ENCODE assay signal across 17 cellular contexts in the genomic region with DNA sequence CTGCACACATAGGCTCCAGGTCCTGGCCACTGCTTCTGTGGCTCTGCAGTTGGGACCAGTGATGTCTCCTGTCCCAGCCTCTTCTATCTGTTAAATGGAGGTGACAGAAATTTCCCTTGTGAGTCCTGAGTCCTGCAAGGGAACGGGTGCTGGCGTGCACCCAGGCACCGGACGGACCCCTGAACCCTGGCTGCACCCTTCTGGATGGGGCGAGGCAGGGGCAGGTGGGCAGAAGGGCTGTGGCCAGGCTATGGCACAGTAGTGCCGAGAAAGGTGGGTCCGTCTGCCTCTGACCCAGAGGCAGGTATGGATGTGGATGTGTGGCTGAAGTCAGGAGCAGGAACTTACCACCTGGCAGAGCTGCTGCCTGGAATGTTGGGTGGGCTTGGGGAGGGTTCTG.
DNase-seq lines count a peak whose midpoint lies in the region; ATAC-seq and TF ChIP-seq lines count a peak whose summit lies in the region.
"Had no signal": no experiment of that assay in that cellular context is flagged by ENCODE, and none has a peak within 500 bp of the region (broad histone marks: within the 10 kb centered on the region; RNA-seq: fewer than 3 reads in every experiment).

No MANE protein-coding gene starts in this region.

- H2AFZ ChIP-seq in neuronal stem cell (ENCODE audit: low read length), result no peak overlapping the region

- no peak for ATAC-seq in Right ventricle myocardium superior (ENCODE audit: poor library complexity)

- no peak overlapping the region for H4K8ac ChIP-seq in neuronal stem cell (ENCODE audit: low read depth, low read length)

- H3K4me1 ChIP-seq in right atrium auricular region, result no peaks in the 10 kb centered on the region
- peaks cover 0 to 3% of the 10 kb centered on the region in 2 donors for H3K4me1 ChIP-seq in neuronal stem cell (ENCODE audit: control insufficient read depth in 2 of 2, insufficient read depth in 1 of 2, low read depth in 1 of 2, low read length in 2 of 2)

- H3K4me2 ChIP-seq in neuronal stem cell (ENCODE audit: insufficient read depth, low read length, poor library complexity, severe bottlenecking), result no peak overlapping the region
- H3K4me2 ChIP-seq: SK-N-SH had no signal

- H3K9ac ChIP-seq in neuronal stem cell (ENCODE audit: low read depth, low read length, poor library complexity), result peak overlapping the region; percentile 34
- H3K9ac ChIP-seq: SK-N-SH had no signal

- POLR2A ChIA-PET in RWPE1 (lab: Yijun Ruan, JAX; ENCODE audit: low non-redundant PET), result no interaction called here

- peak overlapping the region; percentile 1 for H3K18ac ChIP-seq in neuronal stem cell (ENCODE audit: low read length)

- H3K23ac ChIP-seq in neuronal stem cell (ENCODE audit: low read depth, low read length, poor library complexity), result no peak overlapping the region

- H3K79me1 ChIP-seq in neuronal stem cell (ENCODE audit: low read depth, low read length), result peaks cover 7% of the 10 kb centered on the region

- no peak overlapping the region for H2BK5ac ChIP-seq in neuronal stem cell (ENCODE audit: low read length)

- H3K4ac ChIP-seq in neuronal stem cell (ENCODE audit: low read length), result peak overlapping the region; percentile 87

- H3K4me3 ChIP-seq in right atrium auricular region, result no peak overlapping the region
- H3K4me3 ChIP-seq in neuronal stem cell (ENCODE audit: low read length in 2 of 2), result peak overlapping the region in 1 of 2 donors; percentile 39

- H3K27ac ChIP-seq in right atrium auricular region, result peak overlapping the region in 1 of 2 donors; percentile 13
- peak overlapping the region; percentile 1; the same call in 1 of the 2 replicates for H3K27ac ChIP-seq in RWPE1
- H3K27ac ChIP-seq in neuronal stem cell (replicated peaks; ENCODE audit: low read length), result no peak overlapping the region

- H3K36me3 ChIP-seq in right atrium auricular region (no peaks in the 10 kb centered on the region), neuronal stem cell (replicated peaks in 1 of 2; ENCODE audit: control insufficient read depth in 2 of 2, insufficient read depth in 2 of 2, low read length in 2 of 2) (no peaks in the 10 kb centered on the region)

- intact Hi-C loops in Right ventricle myocardium superior (cut with DNase I), result no loop called here

- H3K9me3 ChIP-seq in right atrium auricular region, result no peaks in the 10 kb centered on the region
- H3K9me3 ChIP-seq in neuronal stem cell (replicated peaks in 1 of 2; ENCODE audit: control insufficient read depth in 2 of 2, insufficient read depth in 1 of 2, low read depth in 1 of 2, low read length in 2 of 2), result no peaks in the 10 kb centered on the region
- H3K9me3 ChIP-seq: SK-N-SH had no signal

- no CpG with 5 or more reads among the region's 7 CpGs for WGBS in neuronal stem cell (ENCODE audit: extremely low coverage in 2 of 2, insufficient read length in 2 of 2, insufficient replicate concordance in 1 of 2), 2 donors

- peak; percentile 27 for DNase-seq in Right ventricle myocardium superior
- DNase-seq in right atrium auricular region (ENCODE audit: low spot score), result no peak
- DNase-seq in RWPE1 (ENCODE audit: low spot score), result no peak
- no peak for DNase-seq in neuronal stem cell (ENCODE audit: low spot score)
- no peak for DNase-seq in effector CD8-positive, alpha-beta T cell (lab: John Stamatoyannopoulos, UW)
- no peak for DNase-seq in activated CD4-positive, alpha-beta T cell treated with anti-CD3 and anti-CD28 coated beads, Interleukin-2, amount 50 U/mL, for 48 hours
- DNase-seq in NCI-H345 treated with DMSO at 0.1 percent for 48 hours (lab: John Stamatoyannopoulos, UW; ENCODE audit: unreplicated experiment), result no peak
- DNase-seq: 8988T, EL, GF-D8, NCI-H1694, NCI-H2081, NCI-H2171, NCI-H345, NCI-H524 treated with DMSO at 0.1 percent for 48 hours, SIG-M5, SK-N-SH had no signal

- TF ChIP-seq CTCF in right atrium auricular region (IDR thresholded peaks at IDR 0.05) (no peak), RWPE1 (conservative IDR thresholded peaks at IDR 0.05; ENCODE audit: low read depth) (no peak)

- peak overlapping the region; percentile 88 for H2BK120ac ChIP-seq in neuronal stem cell (ENCODE audit: low read depth, low read length)

- H2BK12ac ChIP-seq in neuronal stem cell (ENCODE audit: low read length), result no peak overlapping the region

- no peak overlapping the region for H4K91ac ChIP-seq in neuronal stem cell (ENCODE audit: low read depth, low read length, poor library complexity)

- H3K27me3 ChIP-seq in right atrium auricular region (no peaks in the 10 kb centered on the region), neuronal stem cell (ENCODE audit: control insufficient read depth in 3 of 3, insufficient read depth in 3 of 3, low read depth in 1 of 3, low read length in 3 of 3) (no peaks in the 10 kb centered on the region)

- CTCF ChIA-PET in RWPE1 (lab: Yijun Ruan, JAX), result no interaction called here

- H2BK15ac ChIP-seq in neuronal stem cell (ENCODE audit: low read length), result no peak overlapping the region

- H3K14ac ChIP-seq in neuronal stem cell (ENCODE audit: low read length), result peak overlapping the region; percentile 66

- H2AK5ac ChIP-seq in neuronal stem cell (ENCODE audit: low read depth, low read length), result no peak overlapping the region
